Comparison of ENCODE assay signal across 1 cellular context in the genomic region with DNA sequence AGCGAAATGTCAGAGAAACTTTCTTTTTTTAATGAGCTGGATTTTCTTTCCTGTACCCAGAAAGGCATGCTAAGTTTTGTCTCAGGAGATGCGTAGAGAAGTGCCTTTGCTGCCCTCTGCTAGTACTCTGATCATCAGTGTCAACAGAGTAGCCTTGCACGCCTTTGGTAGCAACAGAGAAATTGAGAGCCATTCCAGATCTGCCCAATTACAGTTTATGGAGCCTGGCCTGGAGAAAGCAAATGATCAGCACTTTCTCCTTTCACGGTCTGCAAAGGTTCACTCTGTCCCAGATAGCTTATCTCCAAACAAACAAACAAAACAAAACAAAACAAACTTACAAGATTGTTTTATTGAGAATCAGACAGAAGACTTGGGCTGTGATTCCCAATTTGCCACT.
TF ChIP-seq lines count a peak whose summit lies in the region.

No MANE protein-coding gene starts in this region.

TF ChIP-seq in H1, 55 proteins besides CTCF, POLR2A, EP300 and RAD21:
- TF ChIP-seq GTF2F1 (IDR thresholded peaks at IDR 0.05; ENCODE audit: borderline replicate concordance, low read depth, low read length) = no peak
- no peak for TF ChIP-seq SUZ12 (IDR thresholded peaks at IDR 0.05; ENCODE audit: low read length)
